8 cellular contexts compared by ENCODE assay signal in genomic region chr2:170930132-170931109, GRCh38. TPM values are rescaled to one million over a fixed set of nuclear protein-coding genes. Genes with fewer than 3 reads are reported as not detected.
DNase-seq lines count a peak whose midpoint lies in the region; ATAC-seq, FAIRE-seq and TF ChIP-seq lines count a peak whose summit lies in the region.

No MANE protein-coding gene starts in this region.

- no peaks in the 10 kb centered on the region for H3K36me3 ChIP-seq in astrocyte (ENCODE audit: insufficient read depth, low read length)
- H3K36me3 ChIP-seq in keratinocyte (ENCODE audit: control insufficient read depth in 2 of 2, extremely low read depth in 1 of 2, insufficient read depth in 2 of 2, low read length in 2 of 2): no peaks in the 10 kb centered on the region

- dilution Hi-C loops in keratinocyte (cut with MboI; ENCODE audit: extremely low pct_ligation_motif_present, low sequenced_read_pairs): no loop called here

- ATAC-seq in GM21423 (IDR thresholded peaks at IDR 0.05; ENCODE audit: unreplicated experiment): peak; percentile 30
- ATAC-seq in HG02840 (IDR thresholded peaks at IDR 0.05; ENCODE audit: low FRiP score, unreplicated experiment): no peak

- DNase-seq in Calu3 (peak; percentile 35), Kasumi-1 (lab: John Stamatoyannopoulos, UW) (peak; percentile 67 to 75), T follicular helper cell (ENCODE audit: low read depth) (peak; percentile 54), astrocyte (ENCODE audit: low read depth) (peak; percentile 22), keratinocyte (ENCODE audit: low read depth, low spot score) (no peak)
- peak; percentile 30 for DNase-seq in stimulated activated CD4-positive, alpha-beta T cell treated with anti-CD3 and anti-CD28 coated beads, Interleukin-2, amount 100 ng/mL, for 4 hours (ENCODE audit: low read depth)

- H3K27ac ChIP-seq in astrocyte (ENCODE audit: low read depth, low read length) (peak overlapping the region; percentile 96), keratinocyte (ENCODE audit: control insufficient read depth, insufficient read depth, low read length) (peak overlapping the region; percentile 82)

- peak overlapping the region; percentile 93 for H3K4me2 ChIP-seq in astrocyte (ENCODE audit: low read length)
- peak overlapping the region; percentile 86 for H3K4me2 ChIP-seq in keratinocyte (ENCODE audit: control insufficient read depth, extremely low read depth, insufficient read depth, low read depth, low read length)

- FAIRE-seq in astrocyte (lab: Jason Lieb, UNC) (no peak), keratinocyte (lab: Jason Lieb, UNC) (peak; percentile 89)

- no peaks in the 10 kb centered on the region for H3K27me3 ChIP-seq in astrocyte (ENCODE audit: insufficient read depth, low read length)
- no peaks in the 10 kb centered on the region for H3K27me3 ChIP-seq in keratinocyte (ENCODE audit: control insufficient read depth, extremely low read depth, insufficient read depth, low read length)

- H3K36me3 Mint-ChIP-seq in Calu3 (ENCODE audit: insufficient read depth, unreplicated experiment): peaks cover 48% of the 10 kb centered on the region
- H3K36me3 Mint-ChIP-seq in astrocyte (ENCODE audit: low read depth, unreplicated experiment): no peaks in the 10 kb centered on the region

- H2AFZ ChIP-seq in astrocyte (ENCODE audit: low read depth, low read length) (no peak overlapping the region), keratinocyte (ENCODE audit: control insufficient read depth, low read length) (peak overlapping the region; percentile 48)

- no peak for TF ChIP-seq CTCF in Calu3 (IDR thresholded peaks at IDR 0.05; ENCODE audit: unreplicated experiment)
- no peak for TF ChIP-seq CTCF in astrocyte (IDR thresholded peaks at IDR 0.05; ENCODE audit: insufficient read depth, low read depth, low read length)
- TF ChIP-seq CTCF in keratinocyte (optimal IDR thresholded peaks at IDR 0.05 in 1 of 3, IDR thresholded peaks at IDR 0.05 in 1 of 3, conservative IDR thresholded peaks at IDR 0.05 in 1 of 3; ENCODE audit: extremely low read depth in 1 of 3, insufficient read depth in 2 of 3, low read length in 3 of 3): peak in 1 of 3 experiments; percentile 11

- H3K4me1 ChIP-seq in astrocyte (ENCODE audit: insufficient read depth, low read length): peaks cover 12% of the 10 kb centered on the region
- H3K4me1 ChIP-seq in keratinocyte (ENCODE audit: control insufficient read depth, extremely low read depth, insufficient read depth, low read length): peaks cover 13% of the 10 kb centered on the region

- H3K27me3 Mint-ChIP-seq in Calu3 (ENCODE audit: unreplicated experiment) (no peaks in the 10 kb centered on the region), astrocyte (ENCODE audit: low read depth, unreplicated experiment) (no peaks in the 10 kb centered on the region)

- intact Hi-C loops in Calu3 (cut with micrococcal nuclease; ENCODE audit: unreplicated experiment): no loop called here

- TSS peak; percentile 31 for BruUV-seq in Calu3 (replicated peaks; lab: Mats Ljungman, UMichigan)

- H3K79me2 ChIP-seq in astrocyte (ENCODE audit: insufficient read depth, low read length) (peaks cover 64% of the 10 kb centered on the region), keratinocyte (ENCODE audit: control insufficient read depth, insufficient read depth, low read length) (peaks cover 63% of the 10 kb centered on the region)

- CTCF ChIA-PET in Calu3 (lab: Charles Lee): interaction anchor here (0.7 to 2.1 kb wide), 8 partner anchors 10 to 1659 kb away, joined by 3 to 5 read pairs (median 4); partner anchors contain the start of genes DYNC1I2 and GAD1

- H3K4me3 ChIP-seq in astrocyte (ENCODE audit: insufficient read depth, low read depth, low read length): peak overlapping the region; percentile 99
- H3K4me3 ChIP-seq in keratinocyte (ENCODE audit: control insufficient read depth in 2 of 3, extremely low read depth in 1 of 3, insufficient read depth in 2 of 3, low read depth in 1 of 3, low read length in 3 of 3): peak overlapping the region; percentile 78 to 93 (median 83)

- H3K9ac ChIP-seq in astrocyte (ENCODE audit: low read length) (peak overlapping the region; percentile 98), keratinocyte (ENCODE audit: control insufficient read depth, extremely low read depth, insufficient read depth, low read length) (peak overlapping the region; percentile 75)

- H3K4me3 Mint-ChIP-seq in Calu3 (ENCODE audit: low read depth, unreplicated experiment) (peak overlapping the region; percentile 90), astrocyte (ENCODE audit: unreplicated experiment) (peak overlapping the region; percentile 93)

- peak overlapping the region; percentile 92 for H3K27ac Mint-ChIP-seq in Calu3 (ENCODE audit: unreplicated experiment)
- H3K27ac Mint-ChIP-seq in astrocyte (ENCODE audit: unreplicated experiment): peak overlapping the region; percentile 77

- H4K20me1 ChIP-seq in astrocyte (ENCODE audit: insufficient read depth, low read length) (peaks cover 57% of the 10 kb centered on the region), keratinocyte (ENCODE audit: control insufficient read depth, extremely low read depth, insufficient read depth, low read length) (peaks cover 8% of the 10 kb centered on the region)

- H3K4me1 Mint-ChIP-seq in Calu3 (ENCODE audit: low read depth, unreplicated experiment): peaks cover 24% of the 10 kb centered on the region
- H3K4me1 Mint-ChIP-seq in astrocyte (ENCODE audit: low read depth, unreplicated experiment): peaks cover 9% of the 10 kb centered on the region

- H3K9me3 ChIP-seq in astrocyte (ENCODE audit: insufficient read depth, low read depth, low read length) (no peaks in the 10 kb centered on the region), keratinocyte (ENCODE audit: control insufficient read depth, low read depth, low read length) (no peaks in the 10 kb centered on the region)

- H3K9me3 Mint-ChIP-seq in Calu3 (ENCODE audit: low read depth, unreplicated experiment) (no peaks in the 10 kb centered on the region), astrocyte (ENCODE audit: unreplicated experiment) (no peaks in the 10 kb centered on the region)

- H3K9me1 ChIP-seq in keratinocyte (ENCODE audit: control insufficient read depth, extremely low read depth, insufficient read depth, low read length): no peaks in the 10 kb centered on the region

RNA-seq across cellular contexts. Expression of gene GORASP2, which starts 1.4 kb away (rescaled TPM):
- total RNA-seq in Calu3 (2022) (98.1 and 105 TPM in 2 replicates), astrocyte (116 and 127 TPM in 2 replicates)
- 120 to 160 TPM (median 125 TPM) in 3 replicates for polyA plus RNA-seq in keratinocyte
- 24.0 TPM for polyA plus RNA-seq in keratinocyte (2011; ENCODE audit: low read depth)
- 122 and 164 TPM in 2 replicates for polyA plus RNA-seq in keratinocyte (2011; cell fraction: cytosol; rRNA removed)
- polyA plus RNA-seq in keratinocyte (2011; cell fraction: nucleus; rRNA removed): 131 TPM in 2 replicates
- 62.2 and 84.2 TPM in 2 replicates for polyA plus RNA-seq in keratinocyte (2012; ENCODE audit: low replicate concordance)
- polyA minus RNA-seq in keratinocyte: 91.1 to 102 TPM (median 98.5 TPM) in 3 replicates
- 113 TPM for polyA minus RNA-seq in keratinocyte (2011; cell fraction: cytosol; rRNA and poly(A)+ RNA removed)
- polyA minus RNA-seq in keratinocyte (2011; cell fraction: nucleus; rRNA and poly(A)+ RNA removed): 34.8 and 53.3 TPM in 2 replicates
